8 cellular contexts compared by ENCODE assay signal in genomic region chr1:232226197-232226681, GRCh38.
DNase-seq lines count a peak whose midpoint lies in the region; ATAC-seq and TF ChIP-seq lines count a peak whose summit lies in the region.

No MANE protein-coding gene starts in this region.

- H4K20me1 ChIP-seq in GM23338 (replicated peaks; ENCODE audit: insufficient read depth): no peaks in the 10 kb centered on the region

- peak overlapping the region; percentile 39 for H3K4me2 ChIP-seq in GM23338

- H3K27ac Mint-ChIP-seq in GM23338: no peak overlapping the region

- 49 to 62% methylated on average over 5 of the region's 5 CpGs for WGBS in tibial nerve, 2 donors

- DNase-seq in A673 (ENCODE audit: low spot score): peak; percentile 92
- DNase-seq in GM23338 (ENCODE audit: low spot score): peak; percentile 80
- peak; percentile 41 to 72 for DNase-seq in SJCRH30
- peak; percentile 31 for DNase-seq in fibroblast of pulmonary artery (ENCODE audit: low read depth)
- DNase-seq in DMS53 treated with DMSO at 0.1 percent for 48 hours (lab: John Stamatoyannopoulos, UW; ENCODE audit: unreplicated experiment): no peak
- no peak for DNase-seq in tibial nerve (ENCODE audit: low spot score in 2 of 2)
- DNase-seq in posterior cingulate gyrus: no peak

- TF ChIP-seq POLR2A in tibial nerve (IDR thresholded peaks at IDR 0.05): no peak

- no peaks in the 10 kb centered on the region for H3K36me3 ChIP-seq in A673 (ENCODE audit: insufficient read depth, low read length, poor library complexity, severe bottlenecking)
- H3K36me3 ChIP-seq in GM23338 (ENCODE audit: insufficient read depth): 0 out of 2 replicates have a peak, but pooled peaks cover 3% of the 10 kb centered on the region
- no peaks in the 10 kb centered on the region for H3K36me3 ChIP-seq in SJCRH30
- no peaks in the 10 kb centered on the region for H3K36me3 ChIP-seq in tibial nerve

- peaks cover 50% of the 10 kb centered on the region for H3K27me3 Mint-ChIP-seq in GM23338 (ENCODE audit: insufficient read depth, low read depth, poor library complexity)

- peak; percentile 93 for ATAC-seq in GM23338
- no peak for ATAC-seq in GM19035 (IDR thresholded peaks at IDR 0.05; ENCODE audit: unreplicated experiment)

- intact Hi-C loops in A673 (cut with micrococcal nuclease; ENCODE audit: unreplicated experiment) (no loop called here), posterior cingulate gyrus (cut with DNase I) (no loop called here)

- TF ChIP-seq CTCF in A673 (conservative IDR thresholded peaks at IDR 0.05; ENCODE audit: low read depth, low read length) (no peak), GM23338 (conservative IDR thresholded peaks at IDR 0.05; ENCODE audit: low read depth in 2 of 2) (no peak), fibroblast of pulmonary artery (IDR thresholded peaks at IDR 0.05; ENCODE audit: low read length, missing control alignments) (no peak), tibial nerve (IDR thresholded peaks at IDR 0.05) (no peak)

- no peak overlapping the region for H2AFZ ChIP-seq in GM23338

- peaks cover 17% of the 10 kb centered on the region; the same call in 2 of the 3 replicates for H3K36me3 Mint-ChIP-seq in GM23338 (ENCODE audit: low read depth)

- CTCF ChIA-PET in A673 (lab: Charles Lee): no interaction called here

- H3K4me3 ChIP-seq in A673 (ENCODE audit: low read depth, low read length, poor library complexity, severe bottlenecking) (peak overlapping the region; percentile 24), GM23338 (peak overlapping the region; percentile 29), SJCRH30 (no peak overlapping the region), fibroblast of pulmonary artery (replicated peaks; ENCODE audit: low read depth, low read length) (no peak overlapping the region), tibial nerve (no peak overlapping the region)

- H3K27ac ChIP-seq in A673 (ENCODE audit: low read depth, low read length, poor library complexity, severe bottlenecking) (no peak overlapping the region), GM23338 (ENCODE audit: low read depth) (peak overlapping the region; percentile 21), SJCRH30 (no peak overlapping the region), tibial nerve (no peak overlapping the region)

- H3K79me2 ChIP-seq in GM23338 (replicated peaks; ENCODE audit: insufficient read depth): no peaks in the 10 kb centered on the region

- H3K9me3 ChIP-seq in A673 (ENCODE audit: low read depth, low read length, poor library complexity, severe bottlenecking) (no peaks in the 10 kb centered on the region), SJCRH30 (replicated peaks) (no peaks in the 10 kb centered on the region), tibial nerve (no peaks in the 10 kb centered on the region)

- peaks cover 50% of the 10 kb centered on the region for H3K4me1 Mint-ChIP-seq in GM23338

- no peak for TF ChIP-seq EP300 in tibial nerve (IDR thresholded peaks at IDR 0.05)

- no peaks in the 10 kb centered on the region for H3K27me3 ChIP-seq in A673 (replicated peaks; ENCODE audit: insufficient read depth, low read depth, low read length, poor library complexity)
- H3K27me3 ChIP-seq in GM23338 (ENCODE audit: insufficient read depth): peaks cover 61% of the 10 kb centered on the region
- H3K27me3 ChIP-seq in SJCRH30: no peaks in the 10 kb centered on the region; the same call in 1 of the 2 replicates
- H3K27me3 ChIP-seq in tibial nerve: no peaks in the 10 kb centered on the region

- H3K4me1 ChIP-seq in A673 (ENCODE audit: insufficient read depth, low read length, poor library complexity, severe bottlenecking) (peaks cover 23% of the 10 kb centered on the region), GM23338 (ENCODE audit: insufficient read depth) (peaks cover 42% of the 10 kb centered on the region), SJCRH30 (peaks cover 6% of the 10 kb centered on the region), tibial nerve (peaks cover 0 to 13% (median 0%) of the 10 kb centered on the region in 4 donors)

- 0 out of 2 replicates have a peak, but pooled peaks cover 7% of the 10 kb centered on the region for H3F3A ChIP-seq in GM23338 (replicated peaks; ENCODE audit: low read depth)

- no peaks in the 10 kb centered on the region; the same call in 1 of the 2 replicates for H3K9me2 ChIP-seq in GM23338 (ENCODE audit: insufficient read depth)

- BruUV-seq in A673 (replicated peaks; lab: Mats Ljungman, UMichigan): no TSS peak

- peak overlapping the region; percentile 59 for H3K4me3 Mint-ChIP-seq in GM23338

- POLR2A ChIA-PET in A673 (lab: Charles Lee; ENCODE audit: low non-redundant PET): interaction anchor here (0.6 kb wide), 1 partner anchor 12 kb away, joined by 4 read pairs; no protein-coding TSS in a partner anchor

- peaks cover 14% of the 10 kb centered on the region; the same call in 2 of the 3 replicates for H3K9me3 Mint-ChIP-seq in GM23338

TF ChIP-seq in GM23338, 12 proteins besides CTCF, POLR2A, EP300 and RAD21:
- TF ChIP-seq JUNB (IDR thresholded peaks at IDR 0.05; ENCODE audit: unreplicated experiment) (no peak), POLR2AphosphoS5 (IDR thresholded peaks at IDR 0.05; ENCODE audit: low read depth) (no peak), STAT1 (IDR thresholded peaks at IDR 0.05; ENCODE audit: unreplicated experiment) (no peak)

Comparison
In these comparisons a context has a peak if more than half of its experiments do, and no peak if none do; other contexts are left out.
1. DNase-seq: peak in A673 (single experiment), GM23338 (single experiment), SJCRH30 (2 of 2) and fibroblast of pulmonary artery (single experiment); none in DMS53 treated with DMSO at 0.1 percent for 48 hours (single experiment), tibial nerve (0 of 2) and posterior cingulate gyrus (0 of 10).
2. H3K4me3 ChIP-seq: peak in A673 (single experiment) and GM23338 (single experiment); none in SJCRH30 (single experiment), fibroblast of pulmonary artery (single experiment) and tibial nerve (0 of 4).